Comparison of ENCODE assay signal across 9 cellular contexts in genomic region chr19:1000095-1000494, GRCh38. TPM values are rescaled to one million over a fixed set of nuclear protein-coding genes. Genes with fewer than 3 reads are reported as not detected.
A peak's percentile ranks its signal among the peaks of the same experiment; 100 is the strongest.
DNase-seq lines count a peak whose midpoint lies in the region; ATAC-seq and TF ChIP-seq lines count a peak whose summit lies in the region.
"Had no signal": no experiment of that assay in that cellular context is flagged by ENCODE, and none has a peak within 500 bp of the region (broad histone marks: within the 10 kb centered on the region; RNA-seq: fewer than 3 reads in every experiment).

GRIN3B (plus strand) TSS chr19:1000419; CDS start chr19:1000438, 19 bp downstream.

- H3K27ac Mint-ChIP-seq in natural killer cell treated with Interleukin-12 subunit alpha and Interleukin-12 subunit beta and Interleukin-15 and Interleukin-18, amount 100 ng/mL, for 72 hours = no peak within 1 kb of the TSS
- H3K27ac Mint-ChIP-seq in type B pancreatic cell = no peak within 1 kb of the TSS

- ATAC-seq in DND-41 (ENCODE audit: insufficient read depth, low read depth) (no peak), GM18505 (IDR thresholded peaks at IDR 0.05; ENCODE audit: unreplicated experiment) (no peak), GM21381 (IDR thresholded peaks at IDR 0.05; ENCODE audit: unreplicated experiment) (no peak)
- ATAC-seq in natural killer cell treated with Interleukin-12 subunit alpha and Interleukin-12 subunit beta and Interleukin-15 and Interleukin-18, amount 100 ng/mL, for 72 hours = peak; percentile 50 to 56

- H3K4me3 ChIP-seq in DND-41 (ENCODE audit: low read depth in 1 of 2, low read length in 2 of 2) = no peak within 1 kb of the TSS
- H3K4me3 ChIP-seq in Loucy (ENCODE audit: low read length, poor library complexity, severe bottlenecking) = no peak within 1 kb of the TSS

- H4K20me1 ChIP-seq in DND-41 (ENCODE audit: insufficient read depth, low read length) (peaks cover 9% of the 10 kb centered on the region), Loucy (ENCODE audit: insufficient read depth, low read length, poor library complexity, severe bottlenecking) (no peaks in the 10 kb centered on the region)

- no peaks in the 10 kb centered on the region for H3K9me2 ChIP-seq in Loucy (replicated peaks; ENCODE audit: low read depth, low read length)

- H3K9me3 ChIP-seq in DND-41 (ENCODE audit: insufficient read depth, low read length, severe bottlenecking) (no peaks in the 10 kb centered on the region), Loucy (ENCODE audit: insufficient read depth, low read depth, low read length) (no peaks in the 10 kb centered on the region)

- H3K9me3 Mint-ChIP-seq in natural killer cell treated with Interleukin-12 subunit alpha and Interleukin-12 subunit beta and Interleukin-15 and Interleukin-18, amount 100 ng/mL, for 72 hours = no peaks in the 10 kb centered on the region
- H3K9me3 Mint-ChIP-seq in type B pancreatic cell = no peaks in the 10 kb centered on the region

- no peaks in the 10 kb centered on the region for H3K36me3 Mint-ChIP-seq in natural killer cell treated with Interleukin-12 subunit alpha and Interleukin-12 subunit beta and Interleukin-15 and Interleukin-18, amount 100 ng/mL, for 72 hours
- no peaks in the 10 kb centered on the region for H3K36me3 Mint-ChIP-seq in type B pancreatic cell

- peaks cover 9% of the 10 kb centered on the region for H3K4me1 ChIP-seq in DND-41 (ENCODE audit: insufficient read depth, low read length)
- no peaks in the 10 kb centered on the region for H3K4me1 ChIP-seq in Loucy (ENCODE audit: insufficient read depth, low read length, poor library complexity, severe bottlenecking)

- TF ChIP-seq CTCF in DND-41 (IDR thresholded peaks at IDR 0.05; ENCODE audit: borderline replicate concordance, extremely low read depth, low read length, poor library complexity, severe bottlenecking) = peak; percentile 37
- peak; percentile 45 for TF ChIP-seq CTCF in Loucy (conservative IDR thresholded peaks at IDR 0.05; ENCODE audit: low read length)
- TF ChIP-seq CTCF in type B pancreatic cell (conservative IDR thresholded peaks at IDR 0.05) = peak; percentile 74

- no peaks in the 10 kb centered on the region; the same call in 1 of the 2 replicates for H3K36me3 ChIP-seq in DND-41 (ENCODE audit: insufficient read depth, low read length)
- no peaks in the 10 kb centered on the region for H3K36me3 ChIP-seq in Loucy (ENCODE audit: insufficient read depth, low read length)

- H3K79me2 ChIP-seq in DND-41 (ENCODE audit: insufficient read depth, low read length) = no peaks in the 10 kb centered on the region
- H3K79me2 ChIP-seq in Loucy (ENCODE audit: insufficient read depth, low read length) = no peaks in the 10 kb centered on the region

- no peaks in the 10 kb centered on the region; the same call in 1 of the 2 replicates for H3F3A ChIP-seq in Loucy (ENCODE audit: low read depth)

- H3K27me3 ChIP-seq in DND-41 (ENCODE audit: insufficient read depth, low read length, poor library complexity) = peaks cover 6% of the 10 kb centered on the region
- H3K27me3 ChIP-seq in Loucy (ENCODE audit: insufficient read depth, low read length, poor library complexity, severe bottlenecking) = no peaks in the 10 kb centered on the region

- H3K27me3 Mint-ChIP-seq in natural killer cell treated with Interleukin-12 subunit alpha and Interleukin-12 subunit beta and Interleukin-15 and Interleukin-18, amount 100 ng/mL, for 72 hours = peaks cover 15 to 18% of the 10 kb centered on the region in 2 donors
- H3K27me3 Mint-ChIP-seq in type B pancreatic cell = peaks cover 53% of the 10 kb centered on the region

- H3K4me2 ChIP-seq in DND-41 (ENCODE audit: insufficient read depth, low read length) (no peak within 1 kb of the TSS), Loucy (ENCODE audit: low read depth, low read length, poor library complexity, severe bottlenecking) (peak within 1 kb of the TSS; percentile 18)

- DNase-seq in DND-41 = peak; percentile 41
- peak; percentile 80 to 83 for DNase-seq in activated CD4-positive, alpha-beta T cell treated with anti-CD3 and anti-CD28 coated beads, Interleukin-2, amount 50 U/mL, for 48 hours
- peak; percentile 38 for DNase-seq in effector CD8-positive, alpha-beta T cell (lab: John Stamatoyannopoulos, UW)
- DNase-seq in natural killer cell treated with Interleukin-12 subunit alpha and Interleukin-12 subunit beta and Interleukin-15 and Interleukin-18, amount 100 ng/mL, for 72 hours (ENCODE audit: low spot score) = no peak
- no peak for DNase-seq in type B pancreatic cell (ENCODE audit: extremely low spot score, unreplicated experiment)

- TF ChIP-seq POLR2A in GM18505 (IDR thresholded peaks at IDR 0.05; ENCODE audit: borderline replicate concordance, extremely low read depth, insufficient read depth, insufficient read length) = no peak

- H2AFZ ChIP-seq in DND-41 (ENCODE audit: low read depth, low read length) (no peak within 1 kb of the TSS), Loucy (ENCODE audit: low read length) (no peak within 1 kb of the TSS)

- no peak within 1 kb of the TSS for H3K4me3 Mint-ChIP-seq in natural killer cell treated with Interleukin-12 subunit alpha and Interleukin-12 subunit beta and Interleukin-15 and Interleukin-18, amount 100 ng/mL, for 72 hours
- H3K4me3 Mint-ChIP-seq in type B pancreatic cell = peak within 1 kb of the TSS; percentile 76

- peaks cover 6 to 11% of the 10 kb centered on the region in 2 donors for H3K4me1 Mint-ChIP-seq in natural killer cell treated with Interleukin-12 subunit alpha and Interleukin-12 subunit beta and Interleukin-15 and Interleukin-18, amount 100 ng/mL, for 72 hours (ENCODE audit: low read depth in 2 of 2)
- peaks cover 5% of the 10 kb centered on the region for H3K4me1 Mint-ChIP-seq in type B pancreatic cell (ENCODE audit: unreplicated experiment)

- H3K27ac ChIP-seq in DND-41 (ENCODE audit: low read length) = no peak within 1 kb of the TSS

- H3K9ac ChIP-seq in DND-41 (ENCODE audit: low read depth, low read length) = no peak within 1 kb of the TSS
- H3K9ac ChIP-seq in Loucy (ENCODE audit: low read depth, low read length, poor library complexity, severe bottlenecking) = no peak within 1 kb of the TSS

RNA-seq across cellular contexts. Expression of gene GRIN3B, which starts in this region (rescaled TPM):
- not detected for total RNA-seq in natural killer cell treated with Interleukin-12 subunit alpha and Interleukin-12 subunit beta and Interleukin-15 and Interleukin-18, amount 100 ng/mL, for 72 hours
- total RNA-seq in type B pancreatic cell (ENCODE audit: low replicate concordance) = 0.65 and 1.00 TPM in 2 replicates
- total RNA-seq: T-helper 2 cell treated with Interferon-gamma antibody and Interleukin-4, amounts not matched to agents 100 ng/mL and 5 ng/mL, for 36 hours had no signal

Comparison
In these comparisons a context has a peak if more than half of its experiments do, and no peak if none do; other contexts are left out.
1. Peak in ATAC-seq in natural killer cell treated with Interleukin-12 subunit alpha and Interleukin-12 subunit beta and Interleukin-15 and Interleukin-18, amount 100 ng/mL, for 72 hours; RNA of the gene not detected or under 1 TPM.
2. DNase-seq: peak in DND-41 (single experiment), activated CD4-positive, alpha-beta T cell treated with anti-CD3 and anti-CD28 coated beads, Interleukin-2, amount 50 U/mL, for 48 hours (2 of 2) and effector CD8-positive, alpha-beta T cell (single experiment); none in natural killer cell treated with Interleukin-12 subunit alpha and Interleukin-12 subunit beta and Interleukin-15 and Interleukin-18, amount 100 ng/mL, for 72 hours (single experiment) and type B pancreatic cell (single experiment).
3. Peak in every context shown above with its lines, with median percentiles within 50 percentile points of each other: CTCF ChIP-seq.